ENCODE assay signal across 18 cellular contexts in genomic region chr20:36709126-36709525, GRCh38. TPM values are rescaled to one million over a fixed set of nuclear protein-coding genes. Genes with fewer than 3 reads are reported as not detected.
DNase-seq lines count a peak whose midpoint lies in the region; ATAC-seq and TF ChIP-seq lines count a peak whose summit lies in the region.
"Had no signal": no experiment of that assay in that cellular context is flagged by ENCODE, and none has a peak within 500 bp of the region (broad histone marks: within the 10 kb centered on the region; RNA-seq: fewer than 3 reads in every experiment).

No MANE protein-coding gene starts in this region.

- no peak overlapping the region for H3K14ac ChIP-seq in H9 (ENCODE audit: insufficient read depth, low read length)

- no peak overlapping the region for H3K4me3 Mint-ChIP-seq in H9
- H3K4me3 Mint-ChIP-seq: CD4-positive, alpha-beta T cell had no signal

- no peak overlapping the region for H2BK20ac ChIP-seq in H9 (ENCODE audit: low read depth, low read length, poor library complexity, severe bottlenecking)

- no peak overlapping the region for H2BK120ac ChIP-seq in H9 (ENCODE audit: low read depth, low read length, poor library complexity, severe bottlenecking)

- H3K36me3 Mint-ChIP-seq in H9 (ENCODE audit: insufficient read depth in 1 of 3, low read depth in 3 of 3) = no peaks in the 10 kb centered on the region

- H3K27ac ChIP-seq in H9 (ENCODE audit: insufficient read length, low read depth, low read length) = no peak overlapping the region
- H3K27ac ChIP-seq: 22Rv1, A549, C4-2B, GM23248, HL-60 had no signal

- no peaks in the 10 kb centered on the region for H3K9me3 Mint-ChIP-seq in H9
- H3K9me3 Mint-ChIP-seq: CD4-positive, alpha-beta T cell had no signal

- H2BK12ac ChIP-seq in H9 (ENCODE audit: insufficient read length, low read depth, low read length) = no peak overlapping the region

- H2AFZ ChIP-seq in H9 (ENCODE audit: low read length) = no peak overlapping the region
- H2AFZ ChIP-seq: GM23248 had no signal

- no peaks in the 10 kb centered on the region for H3K27me3 ChIP-seq in H9 (ENCODE audit: insufficient read depth, low read length)

- H4K20me1 ChIP-seq in H9 (ENCODE audit: control insufficient read depth, insufficient read depth, insufficient read length) = no peaks in the 10 kb centered on the region

- no peaks in the 10 kb centered on the region for H3K4me1 ChIP-seq in H9 (ENCODE audit: insufficient read depth, low read length)
- H3K4me1 ChIP-seq: A549, Caco-2 had no signal

- H3K27me3 Mint-ChIP-seq in H9 (ENCODE audit: low read depth) = no peaks in the 10 kb centered on the region
- H3K27me3 Mint-ChIP-seq: CD4-positive, alpha-beta T cell had no signal

- H3K23ac ChIP-seq in H9 (ENCODE audit: insufficient read length, low read depth, low read length) = peak overlapping the region; percentile 49

- intact Hi-C loops in Right ventricle myocardium inferior (cut with DNase I) = no loop called here
- intact Hi-C loops in left cardiac atrium (cut with DNase I) = no loop called here
- intact Hi-C loops in left ventricle myocardium superior (cut with micrococcal nuclease) = no loop called here

- H2BK15ac ChIP-seq in H9 (ENCODE audit: low read depth, low read length) = no peak overlapping the region

- no peaks in the 10 kb centered on the region for H3K79me2 ChIP-seq in H9 (ENCODE audit: insufficient read depth, low read length)

- no peaks in the 10 kb centered on the region for H3K9me3 ChIP-seq in H9 (ENCODE audit: control insufficient read depth, low read depth, low read length)
- H3K9me3 ChIP-seq: A549, Caco-2 had no signal

- no peaks in the 10 kb centered on the region for H3K79me1 ChIP-seq in H9 (ENCODE audit: insufficient read depth, low read depth, low read length, poor library complexity, severe bottlenecking)

- no peak overlapping the region for H3K4me2 ChIP-seq in H9 (ENCODE audit: insufficient read depth, insufficient read length, low read length)
- H3K4me2 ChIP-seq: A549 had no signal

- H4K5ac ChIP-seq in H9 (ENCODE audit: insufficient read length, low read depth, low read length) = no peak overlapping the region

- H3K23me2 ChIP-seq in H9 (ENCODE audit: insufficient read length, low read depth, low read length, poor library complexity, severe bottlenecking) = no peaks in the 10 kb centered on the region

- H3T11ph ChIP-seq in H9 (ENCODE audit: low read length) = no peak overlapping the region

- no peak overlapping the region for H4K8ac ChIP-seq in H9 (replicated peaks; ENCODE audit: insufficient read length, low read depth, low read length)

- H3K9ac ChIP-seq in H9 (ENCODE audit: extremely low read depth, insufficient read length, low read length) = no peak overlapping the region
- H3K9ac ChIP-seq: GM23248 had no signal

- no peak overlapping the region for H2AK5ac ChIP-seq in H9 (ENCODE audit: insufficient read length, low read length)

- no peak overlapping the region for H3K4ac ChIP-seq in H9 (ENCODE audit: low read depth, low read length)

- no peak for DNase-seq in Right ventricle myocardium inferior (ENCODE audit: missing footprints)
- no peak for DNase-seq in left cardiac atrium
- DNase-seq in H9 = no peak
- peak; percentile 22 for DNase-seq in cerebellar cortex (ENCODE audit: low spot score)
- DNase-seq in left ventricle myocardium superior = no peak
- no peak for DNase-seq in amygdala (lab: John Stamatoyannopoulos, UW)
- DNase-seq in mesenteric fat pad (ENCODE audit: low spot score) = no peak
- DNase-seq: AML-193; Caco-2; CD4-positive, alpha-beta T cell; DMS79 treated with DMSO at 0.1 percent for 48 hours; GM23248; HCEC 1CT had no signal

- no peaks in the 10 kb centered on the region; a peak in 1 of 4 replicates for H3K4me1 Mint-ChIP-seq in H9

- H2BK5ac ChIP-seq in H9 (ENCODE audit: insufficient read length, low read length) = no peak overlapping the region

- ATAC-seq in Right ventricle myocardium inferior (peak; percentile 54), left cardiac atrium (no peak), left ventricle myocardium superior (peak; percentile 83)
- ATAC-seq: A549, GM12878 had no signal

- no peak overlapping the region for H3K18ac ChIP-seq in H9 (ENCODE audit: insufficient read length, low read depth, low read length)

- no peak overlapping the region for H4K91ac ChIP-seq in H9 (ENCODE audit: insufficient read length, low read depth, low read length)

- no peak for TF ChIP-seq CTCF in H9 (conservative IDR thresholded peaks at IDR 0.05)

- WGBS in H9 (ENCODE audit: extremely low coverage, insufficient read length, low lambda C conversion rate) = no CpG with 5 or more reads among the region's 5 CpGs

- no peak overlapping the region for H3K56ac ChIP-seq in H9 (ENCODE audit: insufficient read length, low read depth, low read length)

- no peak overlapping the region for H3K27ac Mint-ChIP-seq in H9
- H3K27ac Mint-ChIP-seq: CD4-positive, alpha-beta T cell had no signal

RNA-seq across cellular contexts. Expression of gene NDRG3, which starts 36.8 kb away (rescaled TPM):
- total RNA-seq in Right ventricle myocardium inferior (27.9 TPM), left cardiac atrium (10 to 100 TPM; 25.8 to 32.7 TPM), H9 (2021) (22.4 and 23.6 TPM in 2 replicates), left ventricle myocardium superior (35.7 TPM), mesenteric fat pad (18.6 TPM)

Comparison
In these comparisons a context has a peak if more than half of its experiments do, and no peak if none do; other contexts are left out.
1. ATAC-seq: peak in Right ventricle myocardium inferior (single experiment) and left ventricle myocardium superior (single experiment); none in left cardiac atrium (0 of 2).